12 cellular contexts compared by ENCODE assay signal in the genomic region with DNA sequence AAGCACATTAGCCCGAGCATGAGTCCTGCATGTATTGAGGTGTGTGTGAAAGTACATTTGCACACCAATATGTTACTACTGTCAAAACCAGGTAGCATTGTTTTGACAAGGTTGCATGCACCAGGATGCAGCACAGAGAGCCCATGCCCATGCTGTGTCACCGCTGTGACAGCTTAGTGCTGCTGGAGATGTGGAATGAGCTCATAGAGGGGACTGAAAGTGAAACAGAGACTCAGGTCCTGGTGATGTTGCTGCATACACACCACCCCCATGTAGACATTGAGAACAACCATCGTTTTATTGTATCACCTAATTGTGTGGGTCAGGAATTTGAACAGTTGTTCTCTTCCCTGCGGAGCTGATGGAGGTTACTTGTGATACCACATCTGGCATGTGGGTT. TPM values are rescaled to one million over a fixed set of nuclear protein-coding genes. Genes with fewer than 3 reads are reported as not detected.
A peak's percentile ranks its signal among the peaks of the same experiment; 100 is the strongest.
DNase-seq lines count a peak whose midpoint lies in the region; ATAC-seq, FAIRE-seq and TF ChIP-seq lines count a peak whose summit lies in the region.
"Had no signal": no experiment of that assay in that cellular context is flagged by ENCODE, and none has a peak within 500 bp of the region (broad histone marks: within the 10 kb centered on the region; RNA-seq: fewer than 3 reads in every experiment).

No MANE protein-coding gene starts in this region.

- H3K27ac Mint-ChIP-seq in Calu3 (ENCODE audit: unreplicated experiment) = no peak overlapping the region

- DNase-seq in GM13977 (ENCODE audit: low spot score) = peak; percentile 68
- peak; percentile 28 for DNase-seq in GM19239 (ENCODE audit: insufficient read length, low spot score)
- no peak for DNase-seq in bronchial epithelial cell (ENCODE audit: low read depth)
- DNase-seq in T-helper 9 cell = no peak
- DNase-seq in Calu3 = no peak
- no peak for DNase-seq in central memory CD4-positive, alpha-beta T cell
- no peak for DNase-seq in NCI-H446 treated with DMSO at 0.1 percent for 48 hours (lab: John Stamatoyannopoulos, UW)
- DNase-seq: NCI-H526 treated with DMSO at 0.1 percent for 48 hours had no signal

- peaks cover 9% of the 10 kb centered on the region for H3K4me1 Mint-ChIP-seq in Calu3 (ENCODE audit: low read depth, unreplicated experiment)

- CTCF ChIA-PET in Calu3 (lab: Charles Lee) = no interaction called here

- no peak overlapping the region for H3K4me3 ChIP-seq in bronchial epithelial cell (ENCODE audit: low read depth, low read length)
- H3K4me3 ChIP-seq: SK-N-MC had no signal

- H3K9me3 Mint-ChIP-seq in Calu3 (ENCODE audit: low read depth, unreplicated experiment) = no peaks in the 10 kb centered on the region

- no TSS peak for BruUV-seq in Calu3 (replicated peaks; lab: Mats Ljungman, UMichigan)

- H3K4me3 Mint-ChIP-seq in Calu3 (ENCODE audit: low read depth, unreplicated experiment) = no peak overlapping the region
- H3K4me3 Mint-ChIP-seq: brain; CD4-positive, CD25-positive, alpha-beta regulatory T cell had no signal

- no peak for FAIRE-seq in GM19239 (lab: Jason Lieb, UNC)
- FAIRE-seq in bronchial epithelial cell (lab: Jason Lieb, UNC) = peak; percentile 68

- H3K36me3 Mint-ChIP-seq in Calu3 (ENCODE audit: insufficient read depth, unreplicated experiment) = peaks cover 9% of the 10 kb centered on the region
- H3K36me3 Mint-ChIP-seq: brain; CD4-positive, CD25-positive, alpha-beta regulatory T cell had no signal

- intact Hi-C loops in Calu3 (cut with micrococcal nuclease; ENCODE audit: unreplicated experiment) = no loop called here

- peaks cover 5% of the 10 kb centered on the region for H3K27me3 ChIP-seq in bronchial epithelial cell (ENCODE audit: control insufficient read depth, insufficient read depth, low read length)

- TF ChIP-seq CTCF in GM13977 (IDR thresholded peaks at IDR 0.05; ENCODE audit: extremely low read depth, insufficient read depth, missing control alignments) = no peak
- TF ChIP-seq CTCF in bronchial epithelial cell (IDR thresholded peaks at IDR 0.05; ENCODE audit: insufficient read depth, low read length, severe bottlenecking) = no peak
- TF ChIP-seq CTCF in Calu3 (IDR thresholded peaks at IDR 0.05; ENCODE audit: unreplicated experiment) = no peak

- peaks cover 51% of the 10 kb centered on the region for H3K27me3 Mint-ChIP-seq in Calu3 (ENCODE audit: unreplicated experiment)

- peak; percentile 77 for ATAC-seq in HG03342 (IDR thresholded peaks at IDR 0.05; ENCODE audit: unreplicated experiment)

- in situ Hi-C loops in GM13977 (cut with MboI; ENCODE audit: low pct_unique_long_range_greater_than_20kb, low sequenced_read_pairs, unreplicated experiment) = no loop called here

- H3K36me3 ChIP-seq in bronchial epithelial cell (ENCODE audit: control insufficient read depth, insufficient read depth, low read length) = no peaks in the 10 kb centered on the region

RNA-seq across cellular contexts. Expression of a gene that starts 53.0 kb away (rescaled TPM):
- total RNA-seq in bronchial epithelial cell = under 0.01 and 1.0 TPM in 2 replicates
- 0.95 and 1.7 TPM in 2 replicates for total RNA-seq in Calu3 (2022)

Comparison
In these comparisons a context has a peak if more than half of its experiments do, and no peak if none do; other contexts are left out.
1. DNase-seq: peak in GM13977 (single experiment) and GM19239 (single experiment); none in bronchial epithelial cell (single experiment), T-helper 9 cell (single experiment), Calu3 (single experiment), central memory CD4-positive, alpha-beta T cell (single experiment) and NCI-H446 treated with DMSO at 0.1 percent for 48 hours (single experiment).